Comparison of ENCODE assay signal across 9 cellular contexts in genomic region chr3:50352762-50353161, GRCh38. TPM values are rescaled to one million over a fixed set of nuclear protein-coding genes. Genes with fewer than 3 reads are reported as not detected.
DNase-seq lines count a peak whose midpoint lies in the region; ATAC-seq and TF ChIP-seq lines count a peak whose summit lies in the region.
"Had no signal": no experiment of that assay in that cellular context is flagged by ENCODE, and none has a peak within 500 bp of the region (broad histone marks: within the 10 kb centered on the region; RNA-seq: fewer than 3 reads in every experiment).

No MANE protein-coding gene starts in this region.

- H3K4me3 Mint-ChIP-seq in activated naive CD4-positive, alpha-beta T cell treated with anti-CD3 and anti-CD28 coated beads for 36 hours = no peak overlapping the region
- no peak overlapping the region for H3K4me3 Mint-ChIP-seq in chondrocyte (ENCODE audit: unreplicated experiment)
- H3K4me3 Mint-ChIP-seq in stimulated activated naive B cell treated with anti-CD40 and anti-IgM and Interleukin-4, amounts not matched to agents 10 μg/mL and 1 μg/mL and 100 μg/mL, for 72 hours = no peak overlapping the region

- peaks cover 63% of the 10 kb centered on the region for H3K4me1 Mint-ChIP-seq in activated naive CD4-positive, alpha-beta T cell treated with anti-CD3 and anti-CD28 coated beads for 36 hours (ENCODE audit: low read depth)
- H3K4me1 Mint-ChIP-seq in chondrocyte (ENCODE audit: low read depth) = peaks cover 53% of the 10 kb centered on the region
- peaks cover 56 to 87% of the 10 kb centered on the region in 2 donors for H3K4me1 Mint-ChIP-seq in stimulated activated naive B cell treated with anti-CD40 and anti-IgM and Interleukin-4, amounts not matched to agents 10 μg/mL and 1 μg/mL and 100 μg/mL, for 72 hours

- CTCF ChIA-PET in activated naive CD4-positive, alpha-beta T cell treated with anti-CD3 and anti-CD28 coated beads for 36 hours (lab: Charles Lee) = interaction anchor here (0.9 to 1.6 kb wide), 5 partner anchors 8 to 190 kb away, joined by 3 to 4 read pairs (median 3); no protein-coding TSS in a partner anchor

- TF ChIP-seq CTCF in chondrocyte (IDR thresholded peaks at IDR 0.05) = peak; percentile 63

- H3K27ac Mint-ChIP-seq in activated naive CD4-positive, alpha-beta T cell treated with anti-CD3 and anti-CD28 coated beads for 36 hours = no peak overlapping the region
- peak overlapping the region; percentile 13 for H3K27ac Mint-ChIP-seq in chondrocyte (ENCODE audit: unreplicated experiment)
- peak overlapping the region; percentile 67 for H3K27ac Mint-ChIP-seq in stimulated activated naive B cell treated with anti-CD40 and anti-IgM and Interleukin-4, amounts not matched to agents 10 μg/mL and 1 μg/mL and 100 μg/mL, for 72 hours

- H3K9me3 Mint-ChIP-seq in activated naive CD4-positive, alpha-beta T cell treated with anti-CD3 and anti-CD28 coated beads for 36 hours = no peaks in the 10 kb centered on the region
- H3K9me3 Mint-ChIP-seq in chondrocyte (ENCODE audit: low read depth) = no peaks in the 10 kb centered on the region
- H3K9me3 Mint-ChIP-seq in stimulated activated naive B cell treated with anti-CD40 and anti-IgM and Interleukin-4, amounts not matched to agents 10 μg/mL and 1 μg/mL and 100 μg/mL, for 72 hours = no peaks in the 10 kb centered on the region

- intact Hi-C loops in activated naive CD4-positive, alpha-beta T cell treated with anti-CD3 and anti-CD28 coated beads for 36 hours (cut with micrococcal nuclease) = loop anchor here (10.0 kb wide), 1 partner anchor 1032 kb away; the partner anchor contains the start of gene MANF

- no peaks in the 10 kb centered on the region for H3K27me3 Mint-ChIP-seq in activated naive CD4-positive, alpha-beta T cell treated with anti-CD3 and anti-CD28 coated beads for 36 hours (ENCODE audit: low read depth)
- H3K27me3 Mint-ChIP-seq in chondrocyte (ENCODE audit: low read depth) = no peaks in the 10 kb centered on the region
- no peaks in the 10 kb centered on the region for H3K27me3 Mint-ChIP-seq in stimulated activated naive B cell treated with anti-CD40 and anti-IgM and Interleukin-4, amounts not matched to agents 10 μg/mL and 1 μg/mL and 100 μg/mL, for 72 hours

- H3K36me3 Mint-ChIP-seq in activated naive CD4-positive, alpha-beta T cell treated with anti-CD3 and anti-CD28 coated beads for 36 hours (ENCODE audit: low read depth) = peaks cover 16% of the 10 kb centered on the region
- H3K36me3 Mint-ChIP-seq in chondrocyte (ENCODE audit: low read depth) = peaks cover 8% of the 10 kb centered on the region
- peaks cover 22 to 47% of the 10 kb centered on the region in 2 donors for H3K36me3 Mint-ChIP-seq in stimulated activated naive B cell treated with anti-CD40 and anti-IgM and Interleukin-4, amounts not matched to agents 10 μg/mL and 1 μg/mL and 100 μg/mL, for 72 hours

- DNase-seq in activated naive CD4-positive, alpha-beta T cell treated with anti-CD3 and anti-CD28 coated beads for 36 hours = peak; percentile 24
- DNase-seq in activated naive CD4-positive, alpha-beta T cell treated with anti-CD3 and anti-CD28 coated beads, Interleukin-2, amount 50 U/mL, for 16 hours = no peak
- peak; percentile 57 for DNase-seq in NAMALWA (ENCODE audit: low spot score)
- DNase-seq in chondrocyte (ENCODE audit: low spot score) = no peak
- no peak for DNase-seq in stimulated activated naive B cell treated with anti-CD40 and anti-IgM and Interleukin-4, amounts not matched to agents 10 μg/mL and 1 μg/mL and 100 μg/mL, for 72 hours
- DNase-seq: NCI-H1436 treated with DMSO at 0.1 percent for 48 hours had no signal

- ATAC-seq in stimulated activated naive B cell treated with anti-CD40 and anti-IgM and Interleukin-4, amounts not matched to agents 10 μg/mL and 1 μg/mL and 100 μg/mL, for 72 hours (replicated peaks) = no peak
- no peak for ATAC-seq in GM21825 (IDR thresholded peaks at IDR 0.05; ENCODE audit: unreplicated experiment)
- ATAC-seq in GM18870 (IDR thresholded peaks at IDR 0.05; ENCODE audit: unreplicated experiment) = no peak
- ATAC-seq in HG03460 (IDR thresholded peaks at IDR 0.05; ENCODE audit: unreplicated experiment) = no peak

RNA-seq across cellular contexts. Expression of gene CYB561D2, which starts 2.1 kb away (rescaled TPM):
- total RNA-seq in activated naive CD4-positive, alpha-beta T cell treated with anti-CD3 and anti-CD28 coated beads for 36 hours = 10 to 100 TPM; 11.0 to 11.3 TPM
- total RNA-seq in chondrocyte = 18.2 to 29.4 TPM (median 19.5 TPM) in 3 replicates

RNA-seq across cellular contexts. Expression of gene NPRL2, which starts 2.2 kb away (rescaled TPM):
- total RNA-seq in activated naive CD4-positive, alpha-beta T cell treated with anti-CD3 and anti-CD28 coated beads for 36 hours = 10 to 100 TPM; 27.7 to 31.3 TPM
- 19.8 to 26.9 TPM (median 21.7 TPM) in 3 replicates for total RNA-seq in chondrocyte

RNA-seq across cellular contexts. Expression of gene TMEM115, which starts 6.6 kb away (rescaled TPM):
- 10 to 100 TPM; 10.6 to 11.1 TPM for total RNA-seq in activated naive CD4-positive, alpha-beta T cell treated with anti-CD3 and anti-CD28 coated beads for 36 hours
- total RNA-seq in chondrocyte = 45.8 to 51.8 TPM (median 50.4 TPM) in 3 replicates

RNA-seq across cellular contexts. Expression of gene ZMYND10, which starts 7.2 kb away (rescaled TPM):
- under 1 TPM; 0.54 to 0.57 TPM for total RNA-seq in activated naive CD4-positive, alpha-beta T cell treated with anti-CD3 and anti-CD28 coated beads for 36 hours
- total RNA-seq in chondrocyte = 0.41 to 2.0 TPM (median 1.1 TPM) in 3 replicates

RNA-seq across cellular contexts. Expression of gene RASSF1, which starts 12.1 kb away (rescaled TPM):
- 10 to 100 TPM; 37.5 to 38.5 TPM for total RNA-seq in activated naive CD4-positive, alpha-beta T cell treated with anti-CD3 and anti-CD28 coated beads for 36 hours
- total RNA-seq in chondrocyte = 17.3 to 22.4 TPM (median 21.8 TPM) in 3 replicates

Comparison
In these comparisons a context has a peak if more than half of its experiments do, and no peak if none do; other contexts are left out.
1. DNase-seq: peak in activated naive CD4-positive, alpha-beta T cell treated with anti-CD3 and anti-CD28 coated beads for 36 hours (single experiment) and NAMALWA (single experiment); none in activated naive CD4-positive, alpha-beta T cell treated with anti-CD3 and anti-CD28 coated beads, Interleukin-2, amount 50 U/mL, for 16 hours (single experiment), chondrocyte (single experiment) and stimulated activated naive B cell treated with anti-CD40 and anti-IgM and Interleukin-4, amounts not matched to agents 10 μg/mL and 1 μg/mL and 100 μg/mL, for 72 hours (single experiment).